ENCODE assay signal across 1 cellular context in genomic region chr14:92121670-92122350, GRCh38.
TF ChIP-seq lines count a peak whose summit lies in the region.

Gene CPSF2 (plus strand): TSS chr14:92121969. CDS start chr14:92130985, 9,016 bp downstream.
Gene NDUFB1 (minus strand): TSS chr14:92121706. CDS start chr14:92117637, 4,069 bp downstream.

TF ChIP-seq in HepG2, 621 proteins besides CTCF, POLR2A, EP300 and RAD21 (continued from another document and continues in another):
- 0 out of 2 replicates have a peak, but pooled peaks have one; percentile 39 for TF ChIP-seq ZNF142 (CRISPR knock-in tag; IDR thresholded peaks at IDR 0.05)
- peak; percentile 97 for TF ChIP-seq POLR2G (IDR thresholded peaks at IDR 0.05; ENCODE audit: low read depth, low read length)
- no peak for TF ChIP-seq ZNF230 (CRISPR knock-in tag; IDR thresholded peaks at IDR 0.05)
- TF ChIP-seq ATF7 (IDR thresholded peaks at IDR 0.05) = peak; percentile 92
- TF ChIP-seq ATF7 (CRISPR knock-in tag; IDR thresholded peaks at IDR 0.05) = no peak
- peak; percentile 79; the same call in 1 of the 2 replicates for TF ChIP-seq GABPB1 (CRISPR knock-in tag; IDR thresholded peaks at IDR 0.05)
- TF ChIP-seq ARNT2 (CRISPR knock-in tag; IDR thresholded peaks at IDR 0.05; ENCODE audit: low read depth) = peak; percentile 83
- no peak for TF ChIP-seq SOX5 (CRISPR knock-in tag; IDR thresholded peaks at IDR 0.05; ENCODE audit: borderline replicate concordance)
- TF ChIP-seq NCOA5 (CRISPR knock-in tag; IDR thresholded peaks at IDR 0.05) = no peak
- no peak for TF ChIP-seq ZBTB26 (CRISPR knock-in tag; IDR thresholded peaks at IDR 0.05; ENCODE audit: borderline replicate concordance)
- no peak for TF ChIP-seq ZNF281 (CRISPR knock-in tag; IDR thresholded peaks at IDR 0.05; ENCODE audit: borderline replicate concordance)
- TF ChIP-seq HNF4A (CRISPR knock-in tag; IDR thresholded peaks at IDR 0.05) = no peak
- no peak; the same call in 1 of the 2 replicates for TF ChIP-seq FOXO1 (CRISPR knock-in tag; IDR thresholded peaks at IDR 0.05)
- TF ChIP-seq ZNF232 (CRISPR knock-in tag; IDR thresholded peaks at IDR 0.05; ENCODE audit: borderline replicate concordance) = no peak
- no peak for TF ChIP-seq SNAPC4 (CRISPR knock-in tag; IDR thresholded peaks at IDR 0.05)
- no peak; the same call in 1 of the 2 replicates for TF ChIP-seq IRX3 (CRISPR knock-in tag; IDR thresholded peaks at IDR 0.05; ENCODE audit: borderline replicate concordance, low read depth)
- TF ChIP-seq HNRNPH1 (optimal IDR thresholded peaks at IDR 0.05; ENCODE audit: low read depth, low read length) = no peak
- no peak; the same call in 1 of the 2 replicates for TF ChIP-seq ZNF639 (CRISPR knock-in tag; conservative IDR thresholded peaks at IDR 0.05)
- TF ChIP-seq ZNF616 (CRISPR knock-in tag; IDR thresholded peaks at IDR 0.05; ENCODE audit: low read depth) = no peak
- peak; percentile 72 for TF ChIP-seq TBX2 (CRISPR knock-in tag; IDR thresholded peaks at IDR 0.05; ENCODE audit: borderline replicate concordance)
- TF ChIP-seq ZFP91 (CRISPR knock-in tag; IDR thresholded peaks at IDR 0.05; ENCODE audit: borderline replicate concordance) = peak; percentile 73; the same call in 1 of the 2 replicates
- 0 out of 2 replicates have a peak, but pooled peaks have one; percentile 16 for TF ChIP-seq ZNF362 (CRISPR knock-in tag; IDR thresholded peaks at IDR 0.05; ENCODE audit: borderline replicate concordance)
- no peak for TF ChIP-seq SMARCE1 (IDR thresholded peaks at IDR 0.05; ENCODE audit: borderline replicate concordance)
- no peak for TF ChIP-seq SATB2 (CRISPR knock-in tag; IDR thresholded peaks at IDR 0.05)
- peak; percentile 45; the same call in 1 of the 2 replicates for TF ChIP-seq ZNF33B (CRISPR knock-in tag; IDR thresholded peaks at IDR 0.05)
- TF ChIP-seq ZMYM3 (CRISPR knock-in tag; IDR thresholded peaks at IDR 0.05) = no peak
- TF ChIP-seq ZGPAT (CRISPR knock-in tag; IDR thresholded peaks at IDR 0.05) = peak; percentile 74; the same call in 1 of the 2 replicates
- TF ChIP-seq ZNF329 (CRISPR knock-in tag; IDR thresholded peaks at IDR 0.05; ENCODE audit: low read depth) = peak; percentile 39; the same call in 1 of the 2 replicates
- TF ChIP-seq HNRNPLL (IDR thresholded peaks at IDR 0.05; ENCODE audit: low read depth, low read length, poor library complexity, severe bottlenecking) = peak; percentile 45
- no peak for TF ChIP-seq TEAD3 (CRISPR knock-in tag; optimal IDR thresholded peaks at IDR 0.05; ENCODE audit: borderline replicate concordance)
- TF ChIP-seq IRF2 (CRISPR knock-in tag; IDR thresholded peaks at IDR 0.05) = 0 out of 2 replicates have a peak, but pooled peaks have one; percentile 7
- TF ChIP-seq HNRNPL (IDR thresholded peaks at IDR 0.05; ENCODE audit: low read depth, low read length) = 0 out of 2 replicates have a peak, but pooled peaks have one; percentile 53
- peak; percentile 45; the same call in 1 of the 2 replicates for TF ChIP-seq SP4 (CRISPR knock-in tag; IDR thresholded peaks at IDR 0.05)
- peak; percentile 59 for TF ChIP-seq PHF20 (CRISPR knock-in tag; IDR thresholded peaks at IDR 0.05)
